18 cellular contexts compared by ENCODE assay signal in genomic region chr11:20056109-20057054, GRCh38.
DNase-seq lines count a peak whose midpoint lies in the region; ATAC-seq and TF ChIP-seq lines count a peak whose summit lies in the region.
"Had no signal": no experiment of that assay in that cellular context is flagged by ENCODE, and none has a peak within 500 bp of the region (broad histone marks: within the 10 kb centered on the region; RNA-seq: fewer than 3 reads in every experiment).

No MANE protein-coding gene starts in this region.

- peak; percentile 86 for ATAC-seq in sciatic nerve
- no peak for ATAC-seq in GM21381 (IDR thresholded peaks at IDR 0.05; ENCODE audit: unreplicated experiment)
- no peak for ATAC-seq in GM21723 (IDR thresholded peaks at IDR 0.05; ENCODE audit: unreplicated experiment)
- no peak for ATAC-seq in HG03520 (IDR thresholded peaks at IDR 0.05; ENCODE audit: unreplicated experiment)
- no peak for ATAC-seq in activated CD8-positive, alpha-beta T cell treated with anti-CD3 and anti-CD28 coated beads for 36 hours

- no peak overlapping the region for H3K4me3 Mint-ChIP-seq in activated CD8-positive, alpha-beta T cell treated with anti-CD3 and anti-CD28 coated beads for 36 hours
- H3K4me3 Mint-ChIP-seq: activated CD4-positive, alpha-beta T cell treated with anti-CD3 and anti-CD28 coated beads, Interleukin-2, amount 10 ng/mL, durations not matched to agents 24 days and 14 days; activated T-helper 1 cell treated with anti-CD3 and anti-CD28 coated beads, Interleukin-12 subunit alpha, Interleukin-12 subunit beta, Interleukin-2, Interleukin-4 antibody, amounts not matched to agents 30 ng/mL and 10 ng/mL and 1 ng/mL, durations not matched to agents 14 hours and 24 hours and 36 hours; T-helper 2 cell treated with Interferon-gamma antibody and Interleukin-4, amounts not matched to agents 5 μg/mL and 100 μg/mL, for 36 hours had no signal

- intact Hi-C loops in sciatic nerve (cut with DNase I) = no loop called here
- intact Hi-C loops in activated CD8-positive, alpha-beta T cell treated with anti-CD3 and anti-CD28 coated beads for 36 hours (cut with micrococcal nuclease) = no loop called here

- peaks cover 21% of the 10 kb centered on the region for H3K36me3 ChIP-seq in right atrium auricular region

- CTCF ChIA-PET in activated CD8-positive, alpha-beta T cell treated with anti-CD3 and anti-CD28 coated beads for 36 hours (lab: Charles Lee) = interaction anchor here (1.9 kb wide), 1 partner anchor 11 kb away, joined by 5 read pairs; no protein-coding TSS in a partner anchor

- peak overlapping the region; percentile 29 to 66 for H3K27ac ChIP-seq in right atrium auricular region
- H3K27ac ChIP-seq: tibial nerve had no signal

- no peaks in the 10 kb centered on the region for H3K27me3 ChIP-seq in right atrium auricular region
- H3K27me3 ChIP-seq: dorsolateral prefrontal cortex, tibial nerve had no signal

- no peak overlapping the region for H3K4me3 ChIP-seq in right atrium auricular region
- H3K4me3 ChIP-seq: dorsolateral prefrontal cortex, tibial nerve had no signal

- H3K36me3 Mint-ChIP-seq in activated CD8-positive, alpha-beta T cell treated with anti-CD3 and anti-CD28 coated beads for 36 hours (ENCODE audit: low read depth) = no peaks in the 10 kb centered on the region

- H3K4me1 ChIP-seq in right atrium auricular region = peaks cover 0 to 17% of the 10 kb centered on the region in 2 donors

- H3K27ac Mint-ChIP-seq in activated CD8-positive, alpha-beta T cell treated with anti-CD3 and anti-CD28 coated beads for 36 hours = no peak overlapping the region
- H3K27ac Mint-ChIP-seq: activated CD4-positive, alpha-beta T cell treated with anti-CD3 and anti-CD28 coated beads, Interleukin-2, amount 10 ng/mL, durations not matched to agents 24 days and 14 days; activated T-helper 1 cell treated with anti-CD3 and anti-CD28 coated beads, Interleukin-12 subunit alpha, Interleukin-12 subunit beta, Interleukin-2, Interleukin-4 antibody, amounts not matched to agents 30 ng/mL and 10 ng/mL and 1 ng/mL, durations not matched to agents 14 hours and 24 hours and 36 hours; T-helper 2 cell treated with Interferon-gamma antibody and Interleukin-4, amounts not matched to agents 5 μg/mL and 100 μg/mL, for 36 hours had no signal

- H3K27me3 Mint-ChIP-seq in activated CD8-positive, alpha-beta T cell treated with anti-CD3 and anti-CD28 coated beads for 36 hours = no peaks in the 10 kb centered on the region
- H3K27me3 Mint-ChIP-seq: activated CD4-positive, alpha-beta T cell treated with anti-CD3 and anti-CD28 coated beads, Interleukin-2, amount 10 ng/mL, durations not matched to agents 24 days and 14 days had no signal

- DNase-seq in G401 (ENCODE audit: low spot score) = peak; percentile 83
- peak; percentile 62 for DNase-seq in astrocyte of the hippocampus (ENCODE audit: low read depth, low spot score)
- no peak for DNase-seq in right atrium auricular region (ENCODE audit: low spot score)
- DNase-seq in sciatic nerve (ENCODE audit: low spot score) = peak; percentile 74
- DNase-seq in activated CD8-positive, alpha-beta T cell treated with anti-CD3 and anti-CD28 coated beads for 36 hours = no peak
- DNase-seq: activated CD4-positive, alpha-beta T cell treated with anti-CD3 and anti-CD28 coated beads, Interleukin-2, amount 10 ng/mL, durations not matched to agents 24 days and 14 days; Calu3; HCEC 1CT; NCI-H1048; NCI-H510A; stimulated activated CD4-positive, alpha-beta T cell treated with anti-CD3 and anti-CD28 coated beads, Interleukin-12 subunit alpha, Interleukin-12 subunit beta, amount 100 ng/mL, for 4 hours had no signal

- POLR2A ChIA-PET in activated CD8-positive, alpha-beta T cell treated with anti-CD3 and anti-CD28 coated beads for 36 hours (lab: Charles Lee) = no interaction called here

- no peaks in the 10 kb centered on the region for H3K4me1 Mint-ChIP-seq in activated CD8-positive, alpha-beta T cell treated with anti-CD3 and anti-CD28 coated beads for 36 hours (ENCODE audit: low read depth)
- H3K4me1 Mint-ChIP-seq: activated CD4-positive, alpha-beta T cell treated with anti-CD3 and anti-CD28 coated beads, Interleukin-2, amount 10 ng/mL, durations not matched to agents 24 days and 14 days had no signal

- in situ Hi-C loops in G401 (cut with HindIII; ENCODE audit: low sequenced_read_pairs) = no loop called here

- H3K9me3 Mint-ChIP-seq in activated CD8-positive, alpha-beta T cell treated with anti-CD3 and anti-CD28 coated beads for 36 hours = no peaks in the 10 kb centered on the region
- H3K9me3 Mint-ChIP-seq: activated CD4-positive, alpha-beta T cell treated with anti-CD3 and anti-CD28 coated beads, Interleukin-2, amount 10 ng/mL, durations not matched to agents 24 days and 14 days; activated T-helper 1 cell treated with anti-CD3 and anti-CD28 coated beads, Interleukin-12 subunit alpha, Interleukin-12 subunit beta, Interleukin-2, Interleukin-4 antibody, amounts not matched to agents 30 ng/mL and 10 ng/mL and 1 ng/mL, durations not matched to agents 14 hours and 24 hours and 36 hours; T-helper 2 cell treated with Interferon-gamma antibody and Interleukin-4, amounts not matched to agents 5 μg/mL and 100 μg/mL, for 36 hours had no signal

- TF ChIP-seq CTCF in right atrium auricular region (IDR thresholded peaks at IDR 0.05) = no peak
- no peak for TF ChIP-seq CTCF in activated CD8-positive, alpha-beta T cell treated with anti-CD3 and anti-CD28 coated beads for 36 hours (IDR thresholded peaks at IDR 0.05)

- H3K9me3 ChIP-seq in right atrium auricular region = no peaks in the 10 kb centered on the region
- H3K9me3 ChIP-seq: tibial nerve had no signal

Comparison
In these comparisons a context has a peak if more than half of its experiments do, and no peak if none do; other contexts are left out.
1. DNase-seq: peak in G401 (single experiment), astrocyte of the hippocampus (single experiment) and sciatic nerve (single experiment); none in right atrium auricular region (single experiment) and activated CD8-positive, alpha-beta T cell treated with anti-CD3 and anti-CD28 coated beads for 36 hours (single experiment).